Comparison of ENCODE assay signal across 28 cellular contexts in genomic region chr6:62669831-62670230, GRCh38.
"Had no signal": no experiment of that assay in that cellular context is flagged by ENCODE, and none has a peak within 500 bp of the region (broad histone marks: within the 10 kb centered on the region; RNA-seq: fewer than 3 reads in every experiment).

No MANE protein-coding gene starts in this region.

- H3K4me3 ChIP-seq: ovary, psoas muscle, skin epidermis, stomach, thoracic aorta, thyroid gland, tibial nerve, upper lobe of right lung, uterus had no signal

- DNase-seq: naive B cell; naive thymus-derived CD8-positive, alpha-beta T cell; nephron progenitor cell; occipital lobe; ovary; posterior cingulate gyrus; psoas muscle; right cardiac atrium; stimulated activated CD4-positive, alpha-beta T cell treated with anti-CD3 and anti-CD28 coated beads, Interleukin-15, amount 100 ng/mL, for 24 hours; stimulated activated CD4-positive, alpha-beta T cell treated with anti-CD3 and anti-CD28 coated beads, Interleukin-2, amount 100 ng/mL, for 24 hours; stimulated activated CD4-positive, alpha-beta T cell treated with anti-CD3 and anti-CD28 coated beads, Interleukin-2, amount 100 ng/mL, for 48 hours; stimulated activated CD4-positive, alpha-beta T cell treated with anti-CD3 and anti-CD28 coated beads, Interleukin-4, amount 100 ng/mL, for 24 hours; stimulated activated naive B cell treated with anti-CD40 and anti-IgM and Interleukin-4, amounts not matched to agents 10 μg/mL and 1 μg/mL and 100 μg/mL, for 72 hours; stimulated activated naive CD4-positive, alpha-beta T cell treated with Interleukin-2 at 50 U/mL for 16 hours; stomach; thyroid gland; upper lobe of right lung; uterus had no signal

- H3K4me3 Mint-ChIP-seq: naive B cell; naive thymus-derived CD8-positive, alpha-beta T cell; natural killer cell treated with Interleukin-12 subunit alpha and Interleukin-12 subunit beta and Interleukin-15 and Interleukin-18, amount 100 ng/mL, for 72 hours; nephron progenitor cell; neural crest cell; stimulated activated effector memory CD8-positive, alpha-beta T cell treated with anti-CD3 and anti-CD28 coated beads, Interleukin-12 subunit alpha, Interleukin-12 subunit beta, amount 100 ng/mL, for 72 hours; stimulated activated naive B cell treated with anti-CD40 and anti-IgM and Interleukin-4, amounts not matched to agents 10 μg/mL and 1 μg/mL and 100 μg/mL, for 72 hours; stimulated activated naive CD8-positive, alpha-beta T cell treated with anti-CD3 and anti-CD28 coated beads, Interleukin-15, Interleukin-2, amounts not matched to agents 100 ng/mL and 50 ng/mL, for 24 hours had no signal

- H3K36me3 ChIP-seq: ovary, stomach, thoracic aorta, thyroid gland, tibial nerve, upper lobe of right lung had no signal

- ATAC-seq: naive thymus-derived CD8-positive, alpha-beta T cell; natural killer cell treated with Interleukin-12 subunit alpha and Interleukin-12 subunit beta and Interleukin-15 and Interleukin-18, amount 100 ng/mL, for 72 hours; psoas muscle; right cardiac atrium; sciatic nerve; stimulated activated effector memory CD8-positive, alpha-beta T cell treated with anti-CD3 and anti-CD28 coated beads, Interleukin-12 subunit alpha, Interleukin-12 subunit beta, amount 100 ng/mL, for 72 hours; stimulated activated naive B cell treated with anti-CD40 and anti-IgM and Interleukin-4, amounts not matched to agents 10 μg/mL and 1 μg/mL and 100 μg/mL, for 72 hours; upper lobe of right lung had no signal

- H3K79me2 ChIP-seq: parathyroid adenoma had no signal

- H3K27ac ChIP-seq: ovary, parathyroid adenoma, psoas muscle, skin epidermis, stomach, thoracic aorta, thyroid gland, tibial nerve, upper lobe of right lung, uterus had no signal

- H3K36me3 Mint-ChIP-seq: naive B cell; naive thymus-derived CD8-positive, alpha-beta T cell; natural killer cell treated with Interleukin-12 subunit alpha and Interleukin-12 subunit beta and Interleukin-15 and Interleukin-18, amount 100 ng/mL, for 72 hours; stimulated activated effector memory CD8-positive, alpha-beta T cell treated with anti-CD3 and anti-CD28 coated beads, Interleukin-12 subunit alpha, Interleukin-12 subunit beta, amount 100 ng/mL, for 72 hours; stimulated activated naive B cell treated with anti-CD40 and anti-IgM and Interleukin-4, amounts not matched to agents 10 μg/mL and 1 μg/mL and 100 μg/mL, for 72 hours had no signal

- H3K4me1 ChIP-seq: parathyroid adenoma, psoas muscle, stomach, thyroid gland, tibial nerve, upper lobe of right lung, uterus had no signal

- H3K27me3 ChIP-seq: ovary, stomach, thyroid gland, tibial nerve, upper lobe of right lung, uterus had no signal

- H3K27ac Mint-ChIP-seq: naive B cell; naive thymus-derived CD8-positive, alpha-beta T cell; natural killer cell treated with Interleukin-12 subunit alpha and Interleukin-12 subunit beta and Interleukin-15 and Interleukin-18, amount 100 ng/mL, for 72 hours; nephron progenitor cell; progenitor cell of endocrine pancreas; stimulated activated effector memory CD8-positive, alpha-beta T cell treated with anti-CD3 and anti-CD28 coated beads, Interleukin-12 subunit alpha, Interleukin-12 subunit beta, amount 100 ng/mL, for 72 hours; stimulated activated naive B cell treated with anti-CD40 and anti-IgM and Interleukin-4, amounts not matched to agents 10 μg/mL and 1 μg/mL and 100 μg/mL, for 72 hours; stimulated activated naive CD8-positive, alpha-beta T cell treated with anti-CD3 and anti-CD28 coated beads, Interleukin-15, Interleukin-2, amounts not matched to agents 100 ng/mL and 50 ng/mL, for 24 hours had no signal

- H3K4me1 Mint-ChIP-seq: naive B cell; naive thymus-derived CD8-positive, alpha-beta T cell; nephron progenitor cell; neural crest cell; stimulated activated effector memory CD8-positive, alpha-beta T cell treated with anti-CD3 and anti-CD28 coated beads, Interleukin-12 subunit alpha, Interleukin-12 subunit beta, amount 100 ng/mL, for 72 hours; stimulated activated naive B cell treated with anti-CD40 and anti-IgM and Interleukin-4, amounts not matched to agents 10 μg/mL and 1 μg/mL and 100 μg/mL, for 72 hours had no signal

- H3K9me3 Mint-ChIP-seq: naive B cell; nephron progenitor cell; stimulated activated naive B cell treated with anti-CD40 and anti-IgM and Interleukin-4, amounts not matched to agents 10 μg/mL and 1 μg/mL and 100 μg/mL, for 72 hours; stimulated activated naive CD8-positive, alpha-beta T cell treated with anti-CD3 and anti-CD28 coated beads, Interleukin-15, Interleukin-2, amounts not matched to agents 100 ng/mL and 50 ng/mL, for 24 hours had no signal

- H2AFZ ChIP-seq: parathyroid adenoma had no signal

- H3K27me3 Mint-ChIP-seq: naive B cell; naive thymus-derived CD8-positive, alpha-beta T cell; natural killer cell treated with Interleukin-12 subunit alpha and Interleukin-12 subunit beta and Interleukin-15 and Interleukin-18, amount 100 ng/mL, for 72 hours; progenitor cell of endocrine pancreas; stimulated activated naive B cell treated with anti-CD40 and anti-IgM and Interleukin-4, amounts not matched to agents 10 μg/mL and 1 μg/mL and 100 μg/mL, for 72 hours; stimulated activated naive CD8-positive, alpha-beta T cell treated with anti-CD3 and anti-CD28 coated beads, Interleukin-15, Interleukin-2, amounts not matched to agents 100 ng/mL and 50 ng/mL, for 24 hours had no signal

- H3K9me3 ChIP-seq: ovary, psoas muscle, thoracic aorta, thyroid gland, tibial nerve, upper lobe of right lung, uterus had no signal
